Comparison of ENCODE assay signal across 1 cellular context in the genomic region with DNA sequence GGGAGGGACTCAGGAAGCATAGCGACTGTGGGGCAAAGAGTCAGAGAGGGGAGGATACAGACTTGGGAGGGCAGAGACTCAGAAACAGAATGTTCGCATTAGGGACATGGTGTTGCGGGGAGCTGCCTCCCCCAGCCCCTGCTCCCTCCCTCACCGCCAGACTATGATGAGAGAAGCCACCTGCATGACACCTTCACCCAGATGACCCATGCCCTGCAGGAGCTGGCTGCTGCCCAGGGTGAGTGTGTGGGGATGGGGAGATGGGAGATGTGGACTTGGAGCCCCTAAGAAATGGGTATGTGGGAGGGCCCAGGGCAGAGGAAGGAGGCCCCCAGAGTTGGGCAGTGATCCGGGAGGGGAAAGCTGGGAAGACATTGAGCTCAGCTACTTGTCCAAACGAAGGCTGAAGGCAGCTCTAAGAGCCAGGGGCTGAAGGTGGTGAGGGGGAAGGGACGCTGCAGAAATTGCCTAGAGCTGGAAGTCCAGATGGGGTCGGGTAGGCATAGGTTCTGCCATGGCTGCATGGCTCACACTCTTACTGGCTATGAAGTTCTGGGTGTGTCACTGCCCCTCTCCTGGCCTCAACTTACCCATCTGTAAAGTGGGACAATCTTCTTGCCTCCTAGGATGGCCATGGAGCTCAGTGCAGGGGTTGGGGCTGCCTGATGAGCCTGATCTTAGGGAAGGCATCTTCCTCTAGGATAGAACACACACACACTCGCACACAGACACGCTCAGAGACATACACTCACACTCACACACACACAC.
TF ChIP-seq lines count a peak whose summit lies in the region.

No MANE protein-coding gene starts in this region.

TF ChIP-seq in HEK293T, 16 proteins besides CTCF, POLR2A, EP300 and RAD21 (continued from another document):
- no peak for TF ChIP-seq ARNT (IDR thresholded peaks at IDR 0.05)
- TF ChIP-seq FOXA1 (IDR thresholded peaks at IDR 0.05), result no peak
- no peak for TF ChIP-seq ZNF384 (IDR thresholded peaks at IDR 0.05)
- no peak for TF ChIP-seq HDGF (IDR thresholded peaks at IDR 0.05; ENCODE audit: borderline replicate concordance)
- no peak for TF ChIP-seq FOXM1 (IDR thresholded peaks at IDR 0.05; ENCODE audit: borderline replicate concordance)
- no peak for TF ChIP-seq BHLHE40 (IDR thresholded peaks at IDR 0.05; ENCODE audit: borderline replicate concordance)
TF ChIP-seq in HEK293T: peak in this region for 0.
